7 cellular contexts compared by ENCODE assay signal in the genomic region with DNA sequence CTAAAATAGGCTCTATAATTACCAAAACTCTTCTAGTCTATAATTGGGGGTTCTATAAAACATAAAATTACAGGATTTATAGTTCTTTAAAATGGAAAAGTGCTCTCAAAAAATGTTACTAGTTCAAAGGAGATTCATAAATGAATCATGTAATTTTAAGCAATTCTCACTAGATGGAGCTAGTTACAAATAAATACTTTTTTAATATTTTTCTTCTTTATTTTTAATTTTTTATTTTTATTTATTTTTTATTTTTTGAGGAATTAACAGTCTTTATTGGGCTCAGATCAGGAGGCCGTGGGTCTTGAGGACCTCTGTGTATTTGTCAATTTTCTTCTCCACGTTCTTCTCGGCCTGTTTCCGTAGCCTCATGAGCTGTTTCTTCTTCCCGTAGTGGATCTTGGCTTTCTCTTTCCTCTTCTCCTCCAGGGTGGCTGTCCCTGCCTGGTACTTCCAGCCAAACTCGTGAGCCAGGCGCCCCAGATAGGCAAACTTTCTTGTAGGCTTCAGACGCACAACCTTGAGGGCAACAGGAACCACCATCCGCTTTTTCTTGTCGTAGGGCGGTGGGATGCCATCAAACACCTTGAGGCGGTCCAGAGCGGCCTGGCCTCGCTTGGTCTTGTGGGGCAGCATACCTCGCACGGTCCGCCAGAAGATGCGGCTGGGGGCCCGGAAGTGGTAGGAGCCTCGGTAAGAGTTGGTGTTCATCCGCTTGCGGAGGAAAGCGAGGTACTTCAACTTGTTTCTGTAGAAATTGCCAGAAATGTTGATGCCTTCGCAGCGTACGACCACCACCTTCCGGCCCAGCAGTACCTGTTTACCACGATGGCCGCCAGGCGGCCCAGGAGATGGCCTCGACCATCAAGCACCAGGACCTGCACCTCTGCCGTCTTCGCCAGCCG.
DNase-seq lines count a peak whose midpoint lies in the region; ATAC-seq, FAIRE-seq and TF ChIP-seq lines count a peak whose summit lies in the region.
"Not testable (repeated sequence)": the region's sequence is repeated elsewhere in the genome, so short reads cannot be mapped to it uniquely, and the experiment has no call there.

No MANE protein-coding gene starts in this region.

- peak overlapping the region; percentile 13 for H2BK12ac ChIP-seq in trophoblast cell (ENCODE audit: low read length)

- not testable (repeated sequence) for H3K18ac ChIP-seq in trophoblast cell (ENCODE audit: low read length)

- not testable (repeated sequence) for H3K27me3 ChIP-seq in CD8-positive, alpha-beta memory T cell (ENCODE audit: insufficient read depth, low read length, poor library complexity, severe bottlenecking); PC-3 (ENCODE audit: low read length); bronchial epithelial cell (ENCODE audit: control insufficient read depth, insufficient read depth, low read length); trophoblast cell (ENCODE audit: insufficient read depth, low read length)

- not testable (repeated sequence) for H3F3A ChIP-seq in PC-3 (ENCODE audit: low read length, unreplicated experiment)

- not testable (repeated sequence) for BruUV-seq in PC-3 (replicated peaks; lab: Mats Ljungman, UMichigan)

- not testable (repeated sequence) for FAIRE-seq in bronchial epithelial cell (lab: Jason Lieb, UNC)

- H4K12ac ChIP-seq in trophoblast cell (ENCODE audit: low read depth, low read length): not testable (repeated sequence)

- H3K4me1 ChIP-seq in CD8-positive, alpha-beta memory T cell (ENCODE audit: insufficient read depth, low read length); PC-3 (ENCODE audit: insufficient read depth, low read length); trophoblast cell (ENCODE audit: control insufficient read depth in 1 of 2, insufficient read depth in 2 of 2, low read length in 2 of 2): not testable (repeated sequence)

- not testable (repeated sequence) for H4K8ac ChIP-seq in trophoblast cell (ENCODE audit: low read depth, low read length)

- peak overlapping the region in 2 of 8 donors; percentile 70 to 77 for H3K27ac Mint-ChIP-seq in CD8-positive, alpha-beta memory T cell
- not testable (repeated sequence) for H3K27ac Mint-ChIP-seq in HFFc6; activated CD4-positive, alpha-beta memory T cell treated with anti-CD3 and anti-CD28 coated beads, Interleukin-2, amount 10 ng/mL, durations not matched to agents 7 days and 5 days; glutamatergic neuron (ENCODE audit: unreplicated experiment)

- H2BK120ac ChIP-seq in trophoblast cell (ENCODE audit: insufficient read depth, low read length, poor library complexity): not testable (repeated sequence)

- not testable (repeated sequence) for H3K4me3 ChIP-seq in CD8-positive, alpha-beta memory T cell (ENCODE audit: low read length); bronchial epithelial cell (ENCODE audit: low read depth, low read length); trophoblast cell (ENCODE audit: low read depth, low read length)
- H3K4me3 ChIP-seq in PC-3 (ENCODE audit: low read length): peak overlapping the region; percentile 67

- POLR2A ChIA-PET in CD8-positive, alpha-beta memory T cell (lab: Charles Lee); PC-3 (lab: Charles Lee; ENCODE audit: unreplicated experiment): not testable (repeated sequence)
- POLR2A ChIA-PET in activated CD4-positive, alpha-beta memory T cell treated with anti-CD3 and anti-CD28 coated beads, Interleukin-2, amount 10 ng/mL, durations not matched to agents 7 days and 5 days (lab: Charles Lee): interaction anchor here (1.1 kb wide), 1 partner anchor 20 kb away, joined by 3 read pairs; no protein-coding TSS in a partner anchor

- not testable (repeated sequence) for H2BK5ac ChIP-seq in trophoblast cell (ENCODE audit: low read depth, low read length, poor library complexity)

- TF ChIP-seq CTCF in HFFc6 (IDR thresholded peaks at IDR 0.05) (peak; percentile 74), PC-3 (conservative IDR thresholded peaks at IDR 0.05; ENCODE audit: low read depth, low read length) (peak; percentile 19; the same call in 1 of the 2 replicates), bronchial epithelial cell (IDR thresholded peaks at IDR 0.05; ENCODE audit: insufficient read depth, low read length, severe bottlenecking) (peak; percentile 0), glutamatergic neuron (IDR thresholded peaks at IDR 0.05; ENCODE audit: partially characterized antibody, unreplicated experiment) (peak; percentile 49)

- H3K36me3 Mint-ChIP-seq in CD8-positive, alpha-beta memory T cell; HFFc6 (ENCODE audit: low read depth); activated CD4-positive, alpha-beta memory T cell treated with anti-CD3 and anti-CD28 coated beads, Interleukin-2, amount 10 ng/mL, durations not matched to agents 7 days and 5 days (ENCODE audit: low read depth); glutamatergic neuron (ENCODE audit: unreplicated experiment): not testable (repeated sequence)

- not testable (repeated sequence) for H3K27me3 Mint-ChIP-seq in CD8-positive, alpha-beta memory T cell; activated CD4-positive, alpha-beta memory T cell treated with anti-CD3 and anti-CD28 coated beads, Interleukin-2, amount 10 ng/mL, durations not matched to agents 7 days and 5 days; glutamatergic neuron (ENCODE audit: unreplicated experiment)
- peaks cover 27% of the 10 kb centered on the region for H3K27me3 Mint-ChIP-seq in HFFc6 (ENCODE audit: insufficient read depth)

- not testable (repeated sequence) for H3K9me2 ChIP-seq in PC-3 (replicated peaks; ENCODE audit: low read length)

- H3K14ac ChIP-seq in trophoblast cell (ENCODE audit: low read length): not testable (repeated sequence)

- H3K4ac ChIP-seq in trophoblast cell (ENCODE audit: low read depth, low read length): not testable (repeated sequence)

- not testable (repeated sequence) for H4K20me1 ChIP-seq in PC-3 (ENCODE audit: low read length)

- H3K79me1 ChIP-seq in trophoblast cell (ENCODE audit: low read length): not testable (repeated sequence)

- no CpG with 5 or more reads among the region's 34 CpGs for WGBS in trophoblast cell (ENCODE audit: extremely low coverage, insufficient coverage, insufficient read length)

- intact Hi-C loops in PC-3 (cut with micrococcal nuclease): loop anchor here (1.0 to 10.0 kb wide), 2 partner anchors 111 to 383 kb away; no protein-coding TSS in a partner anchor

- CTCF ChIA-PET in CD8-positive, alpha-beta memory T cell (lab: Charles Lee): interaction anchor here (0.6 to 1.3 kb wide), 3 partner anchors 13 to 386 kb away, joined by 3 to 7 read pairs (median 3); no protein-coding TSS in a partner anchor
- CTCF ChIA-PET in PC-3 (lab: Charles Lee): interaction anchor here (0.5 to 1.5 kb wide), 6 partner anchors 17 to 187 kb away, joined by 3 to 13 read pairs (median 4); no protein-coding TSS in a partner anchor
- CTCF ChIA-PET in activated CD4-positive, alpha-beta memory T cell treated with anti-CD3 and anti-CD28 coated beads, Interleukin-2, amount 10 ng/mL, durations not matched to agents 7 days and 5 days (lab: Charles Lee): interaction anchor here (0.6 to 3.1 kb wide), 20 partner anchors 9 to 809 kb away, joined by 3 to 15 read pairs (median 3); partner anchors contain the start of gene SINHCAF

- not testable (repeated sequence) for H3K9me3 Mint-ChIP-seq in CD8-positive, alpha-beta memory T cell; HFFc6; activated CD4-positive, alpha-beta memory T cell treated with anti-CD3 and anti-CD28 coated beads, Interleukin-2, amount 10 ng/mL, durations not matched to agents 7 days and 5 days; glutamatergic neuron (ENCODE audit: unreplicated experiment)

- peak overlapping the region; percentile 91 for H2AFZ ChIP-seq in PC-3 (ENCODE audit: low read length)
- H2AFZ ChIP-seq in trophoblast cell (ENCODE audit: insufficient read depth, low read length, poor library complexity): not testable (repeated sequence)

- H3K9me3 ChIP-seq in CD8-positive, alpha-beta memory T cell (ENCODE audit: low read length); PC-3 (ENCODE audit: low read length); trophoblast cell (ENCODE audit: insufficient read depth, low read depth, low read length): not testable (repeated sequence)

- H3K23ac ChIP-seq in trophoblast cell (ENCODE audit: low read length): not testable (repeated sequence)

- not testable (repeated sequence) for H3K36me3 ChIP-seq in CD8-positive, alpha-beta memory T cell (ENCODE audit: insufficient read depth, low read length); PC-3 (ENCODE audit: low read depth, low read length); bronchial epithelial cell (ENCODE audit: control insufficient read depth, insufficient read depth, low read length); trophoblast cell (ENCODE audit: control insufficient read depth in 1 of 2, insufficient read depth in 2 of 2, low read length in 2 of 2)

- H3K4me1 Mint-ChIP-seq in CD8-positive, alpha-beta memory T cell; HFFc6 (ENCODE audit: low read depth); activated CD4-positive, alpha-beta memory T cell treated with anti-CD3 and anti-CD28 coated beads, Interleukin-2, amount 10 ng/mL, durations not matched to agents 7 days and 5 days; glutamatergic neuron (ENCODE audit: low read depth, unreplicated experiment): not testable (repeated sequence)

- H3K4me2 ChIP-seq in PC-3 (ENCODE audit: low read length): peak overlapping the region; percentile 83
- not testable (repeated sequence) for H3K4me2 ChIP-seq in trophoblast cell (ENCODE audit: low read length)

- H4K91ac ChIP-seq in trophoblast cell (ENCODE audit: low read depth, low read length): not testable (repeated sequence)

- not testable (repeated sequence) for H3K79me2 ChIP-seq in PC-3 (ENCODE audit: low read length); trophoblast cell (ENCODE audit: control insufficient read depth, insufficient read depth, low read length, poor library complexity)

- not testable (repeated sequence) for H3K27ac ChIP-seq in CD8-positive, alpha-beta memory T cell (ENCODE audit: low read depth, low read length); PC-3 (ENCODE audit: low read length); trophoblast cell (ENCODE audit: low read depth, low read length)

- H3K4me3 Mint-ChIP-seq in CD8-positive, alpha-beta memory T cell: peak overlapping the region in 6 of 7 donors; percentile 44 to 74 (median 70)
- H3K4me3 Mint-ChIP-seq in HFFc6: peak overlapping the region; percentile 77
- peak overlapping the region; percentile 61 for H3K4me3 Mint-ChIP-seq in activated CD4-positive, alpha-beta memory T cell treated with anti-CD3 and anti-CD28 coated beads, Interleukin-2, amount 10 ng/mL, durations not matched to agents 7 days and 5 days
- not testable (repeated sequence) for H3K4me3 Mint-ChIP-seq in glutamatergic neuron (ENCODE audit: unreplicated experiment)

- not testable (repeated sequence) for DNase-seq in CD8-positive, alpha-beta memory T cell; HFFc6; activated CD4-positive, alpha-beta memory T cell treated with anti-CD3 and anti-CD28 coated beads, Interleukin-2, amount 10 ng/mL, durations not matched to agents 7 days and 5 days; bronchial epithelial cell (ENCODE audit: low read depth); glutamatergic neuron
- DNase-seq in PC-3 (peak; percentile 22), trophoblast cell (peak; percentile 38 to 53)

- H3K9ac ChIP-seq in PC-3 (ENCODE audit: low read length): 0 out of 2 replicates have a peak overlapping the region, but pooled peaks have one; percentile 35
- H3K9ac ChIP-seq in trophoblast cell (ENCODE audit: low read length): not testable (repeated sequence)

- not testable (repeated sequence) for H2AK5ac ChIP-seq in trophoblast cell (ENCODE audit: low read length)

- not testable (repeated sequence) for ATAC-seq in PC-3

Comparison
In these comparisons a context has a peak if more than half of its experiments do, and no peak if none do; other contexts are left out.
1. CTCF ChIP-seq: peak in every context shown above with its lines; median percentile 74 in HFFc6; 49 in glutamatergic neuron; 19 in PC-3; 0 in bronchial epithelial cell.